Comparison of ENCODE assay signal across 9 cellular contexts in genomic region chr13:23656637-23657036, GRCh38.
DNase-seq lines count a peak whose midpoint lies in the region; ATAC-seq lines count a peak whose summit lies in the region.
"Had no signal": no experiment of that assay in that cellular context is flagged by ENCODE, and none has a peak within 500 bp of the region (broad histone marks: within the 10 kb centered on the region; RNA-seq: fewer than 3 reads in every experiment).

No MANE protein-coding gene starts in this region.

- intact Hi-C loops in left ventricle myocardium superior (cut with micrococcal nuclease) = no loop called here

- ATAC-seq in HG03095 (IDR thresholded peaks at IDR 0.05; ENCODE audit: unreplicated experiment) (peak; percentile 56), left ventricle myocardium superior (peak; percentile 71), HG02938 (IDR thresholded peaks at IDR 0.05; ENCODE audit: unreplicated experiment) (no peak)

- DNase-seq in DMS 273 (lab: John Stamatoyannopoulos, UW; ENCODE audit: unreplicated experiment) = peak; percentile 92
- peak; percentile 43 for DNase-seq in SIG-M5 (lab: John Stamatoyannopoulos, UW)
- no peak for DNase-seq in left ventricle myocardium superior
- DNase-seq in NCI-H128 (lab: John Stamatoyannopoulos, UW; ENCODE audit: unreplicated experiment) = no peak
- DNase-seq in NK-92 (lab: John Stamatoyannopoulos, UW; ENCODE audit: unreplicated experiment) = no peak
- no peak for DNase-seq in NCI-H226
- DNase-seq: dorsolateral prefrontal cortex had no signal

Comparison
In these comparisons a context has a peak if more than half of its experiments do, and no peak if none do; other contexts are left out.
1. DNase-seq: peak in DMS 273 (single experiment) and SIG-M5 (single experiment); none in left ventricle myocardium superior (single experiment), NCI-H128 (single experiment), NK-92 (single experiment) and NCI-H226 (single experiment).